ENCODE assay signal across 18 cellular contexts in the genomic region with DNA sequence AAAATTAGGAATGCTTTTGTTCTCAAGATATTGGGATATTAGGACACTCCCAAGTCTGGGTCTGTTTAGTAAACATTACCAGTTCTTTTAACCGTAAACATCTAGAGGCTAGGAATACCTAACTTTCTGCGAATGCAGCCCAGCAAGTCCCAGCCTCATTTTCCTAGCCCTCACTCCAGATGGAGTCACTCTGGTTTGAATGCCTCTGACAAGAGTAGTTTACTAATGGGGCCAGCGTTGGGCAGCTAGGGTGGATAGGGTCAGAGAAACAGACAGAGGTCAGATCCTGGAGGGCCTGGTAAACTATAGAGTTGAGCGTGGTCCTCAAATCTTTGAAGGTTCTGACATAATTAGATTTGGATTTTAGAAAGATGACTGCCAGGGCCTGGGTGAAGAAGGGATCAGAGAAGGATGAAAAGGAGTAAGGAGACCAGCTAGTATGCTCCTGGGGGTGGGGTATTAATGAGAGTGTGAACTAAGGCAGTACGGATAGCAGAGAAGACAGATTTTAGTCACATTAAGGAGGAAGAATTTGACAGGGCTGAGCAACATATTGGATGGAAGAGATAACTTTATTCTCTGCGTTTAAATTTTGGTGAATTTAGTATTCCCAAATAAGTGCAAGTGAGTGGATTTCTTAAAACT. TPM values are rescaled to one million over a fixed set of nuclear protein-coding genes. Genes with fewer than 3 reads are reported as not detected.
A peak's percentile ranks its signal among the peaks of the same experiment; 100 is the strongest.
DNase-seq lines count a peak whose midpoint lies in the region; ATAC-seq, FAIRE-seq and TF ChIP-seq lines count a peak whose summit lies in the region.
"Had no signal": no experiment of that assay in that cellular context is flagged by ENCODE, and none has a peak within 500 bp of the region (broad histone marks: within the 10 kb centered on the region; RNA-seq: fewer than 3 reads in every experiment).

No MANE protein-coding gene starts in this region.

- in situ Hi-C loops in HepG2 (cut with HindIII; ENCODE audit: extremely low pct_ligation_motif_present, low pct_unique_long_range_greater_than_20kb): no loop called here

- H3K27me3 ChIP-seq in HepG2 (ENCODE audit: control insufficient read depth in 1 of 2, insufficient read depth in 2 of 2, low read length in 2 of 2): no peaks in the 10 kb centered on the region
- H3K27me3 ChIP-seq in right lobe of liver: no peaks in the 10 kb centered on the region
- no peaks in the 10 kb centered on the region for H3K27me3 ChIP-seq in breast epithelium
- H3K27me3 ChIP-seq: SJCRH30, upper lobe of right lung had no signal

- intact Hi-C loops in HepG2 (cut with micrococcal nuclease; ENCODE audit: unreplicated experiment): loop anchor here (2.0 kb wide), 2 partner anchors 17 to 51 kb away; no protein-coding TSS in a partner anchor
- intact Hi-C loops in right lobe of liver (cut with DNase I): no loop called here
- intact Hi-C loops in breast epithelium (cut with DNase I; ENCODE audit: low total_unique reads): no loop called here

- TF ChIP-seq EP300 in HepG2 (IDR thresholded peaks at IDR 0.05; ENCODE audit: low read depth in 2 of 2, low read length in 2 of 2) (no peak), HepG2 (CRISPR knock-in tag; IDR thresholded peaks at IDR 0.05; ENCODE audit: borderline replicate concordance) (no peak)

- 75% methylated on average over 6 of the region's 6 CpGs for WGBS in HepG2 (ENCODE audit: low lambda C conversion rate)
- WGBS in right lobe of liver (ENCODE audit: insufficient coverage, low coverage, low lambda C conversion rate, missing lambda C conversion rate): 94% methylated on average over 5 of the region's 6 CpGs
- WGBS in mesodermal cell (ENCODE audit: insufficient coverage in 2 of 2), 2 experiments: 54 to 59% methylated on average over 6 of the region's 6 CpGs

- H4K20me1 ChIP-seq in HepG2 (ENCODE audit: insufficient read depth, low read length): no peaks in the 10 kb centered on the region

- no peaks in the 10 kb centered on the region for H3K9me3 ChIP-seq in HepG2 (ENCODE audit: low read length)
- H3K9me3 ChIP-seq in right lobe of liver: no peaks in the 10 kb centered on the region
- no peaks in the 10 kb centered on the region for H3K9me3 ChIP-seq in breast epithelium
- no peaks in the 10 kb centered on the region for H3K9me3 ChIP-seq in mesodermal cell (ENCODE audit: control insufficient read depth, low read length)
- H3K9me3 ChIP-seq: SJCRH30, upper lobe of right lung had no signal

- H3K27ac ChIP-seq in HepG2 (ENCODE audit: extremely low read length, insufficient read depth, low read length) (peak overlapping the region; percentile 89), right lobe of liver (no peak overlapping the region), breast epithelium (peak overlapping the region; percentile 38 to 45), mesodermal cell (ENCODE audit: low read depth, low read length, severe bottlenecking) (peak overlapping the region; percentile 77)
- H3K27ac ChIP-seq: KMS-11, upper lobe of right lung had no signal

- DNase-seq in HepG2 (ENCODE audit: low spot score): no peak
- DNase-seq in right lobe of liver: no peak
- no peak for DNase-seq in breast epithelium (ENCODE audit: low spot score in 2 of 2)
- no peak for DNase-seq in NCI-H1694 treated with DMSO at 0.1 percent for 48 hours (lab: John Stamatoyannopoulos, UW)
- DNase-seq in NCI-H226: no peak
- DNase-seq in globus pallidus (ENCODE audit: low spot score): no peak
- no peak for DNase-seq in NCI-H2107 (lab: John Stamatoyannopoulos, UW)
- DNase-seq: activated CD8-positive, alpha-beta T cell treated with anti-CD3 and anti-CD28 coated beads for 36 hours; CD4-positive, alpha-beta memory T cell; NCI-H1105 treated with DMSO at 0.1 percent for 48 hours; NCI-H345; nucleus accumbens; upper lobe of right lung had no signal

- POLR2A ChIA-PET in HepG2 (lab: Yijun Ruan, JAX): interaction anchor here (1.4 to 1.6 kb wide), 2 partner anchors 31 to 185 kb away, joined by 3 to 8 read pairs; a partner anchor contains a TSS

- CTCF ChIA-PET in HepG2 (lab: Yijun Ruan, JAX; ENCODE audit: low intra/inter-chr PET ratio, low total read pairs): no interaction called here

- no TSS peak for BruUV-seq in HepG2 (replicated peaks; lab: Mats Ljungman, UMichigan)

- peak overlapping the region; percentile 34; the same call in 1 of the 2 replicates for H3K4me2 ChIP-seq in HepG2 (ENCODE audit: low read depth, low read length)
- H3K4me2 ChIP-seq: KMS-11 had no signal

- ATAC-seq in HepG2 (no peak), right lobe of liver (no peak)
- ATAC-seq: activated CD8-positive, alpha-beta T cell treated with anti-CD3 and anti-CD28 coated beads for 36 hours; GM12878; upper lobe of right lung had no signal

- H2AFZ ChIP-seq in HepG2 (ENCODE audit: low read length): no peak overlapping the region

- H3K4me1 ChIP-seq in HepG2 (ENCODE audit: insufficient read depth, low read length) (peaks cover 70% of the 10 kb centered on the region), right lobe of liver (peaks cover 0 to 17% (median 8%) of the 10 kb centered on the region in 4 donors), breast epithelium (no peaks in the 10 kb centered on the region), mesodermal cell (ENCODE audit: control insufficient read depth, insufficient read depth, low read length, poor library complexity, severe bottlenecking) (peaks cover 35% of the 10 kb centered on the region)

- no peak for TF ChIP-seq RAD21 in HepG2 (CRISPR knock-in tag; IDR thresholded peaks at IDR 0.05)

- H3K36me3 ChIP-seq in HepG2 (replicated peaks in 1 of 2; ENCODE audit: control insufficient read depth in 1 of 2, insufficient read depth in 2 of 2, low read length in 2 of 2) (no peaks in the 10 kb centered on the region), right lobe of liver (no peaks in the 10 kb centered on the region), breast epithelium (no peaks in the 10 kb centered on the region), mesodermal cell (ENCODE audit: control insufficient read depth, insufficient read depth, low read length) (no peaks in the 10 kb centered on the region)
- H3K36me3 ChIP-seq: SJCRH30, upper lobe of right lung had no signal

- no peak for TF ChIP-seq POLR2A in HepG2 (IDR thresholded peaks at IDR 0.05; ENCODE audit: insufficient read depth in 1 of 2, low read depth in 2 of 2, low read length in 2 of 2)
- no peak for TF ChIP-seq POLR2A in right lobe of liver (IDR thresholded peaks at IDR 0.05)
- TF ChIP-seq POLR2A in breast epithelium (IDR thresholded peaks at IDR 0.05): no peak

- peak overlapping the region; percentile 55 for H3K9ac ChIP-seq in HepG2 (ENCODE audit: insufficient read depth, low read depth, low read length)
- H3K9ac ChIP-seq: KMS-11 had no signal

- FAIRE-seq in HepG2 (lab: Jason Lieb, UNC): no peak
- FAIRE-seq: frontal cortex, GM12878 had no signal

- H3K79me2 ChIP-seq in HepG2 (ENCODE audit: insufficient read depth, low read length): peaks cover 79% of the 10 kb centered on the region

- TF ChIP-seq CTCF in HepG2 (CRISPR knock-in tag; IDR thresholded peaks at IDR 0.05) (no peak; the same call in 1 of the 2 replicates), right lobe of liver (IDR thresholded peaks at IDR 0.05) (no peak), breast epithelium (IDR thresholded peaks at IDR 0.05) (no peak)

- H3K4me3 ChIP-seq in HepG2 (replicated peaks in 1 of 3; ENCODE audit: insufficient read depth in 1 of 3, low read depth in 2 of 3, low read length in 3 of 3) (no peak overlapping the region), right lobe of liver (no peak overlapping the region), breast epithelium (no peak overlapping the region), mesodermal cell (ENCODE audit: extremely low read depth, insufficient read depth, low read length, poor library complexity, severe bottlenecking) (no peak overlapping the region)
- H3K4me3 ChIP-seq: GM12878, SJCRH30, upper lobe of right lung had no signal

TF ChIP-seq in HepG2, 621 proteins besides CTCF, POLR2A, EP300 and RAD21 (continues in another document):
- TF ChIP-seq ZMYM4 (CRISPR knock-in tag; IDR thresholded peaks at IDR 0.05) (0 out of 2 replicates have a peak, but pooled peaks have one; percentile 18), FOXP1 (IDR thresholded peaks at IDR 0.05) (no peak), FOXP1 (CRISPR knock-in tag; IDR thresholded peaks at IDR 0.05) (0 out of 2 replicates have a peak, but pooled peaks have one; percentile 16), NR2F2 (IDR thresholded peaks at IDR 0.05; ENCODE audit: borderline replicate concordance, low read depth) (0 out of 2 replicates have a peak, but pooled peaks have one; percentile 31), RARA (CRISPR knock-in tag; IDR thresholded peaks at IDR 0.05) (peak; percentile 58; the same call in 1 of the 2 replicates), ZNF816 (CRISPR knock-in tag; IDR thresholded peaks at IDR 0.05; ENCODE audit: borderline replicate concordance) (no peak)

RNA-seq across cellular contexts. Expression of a gene that starts 53.7 kb away (rescaled TPM):
- total RNA-seq in HepG2 (2016; rRNA removed; fragmentation: Illumina TruSeq; extraction: Trizol): 16.4 and 22.6 TPM in 2 replicates
- total RNA-seq in HepG2 (2016; cell fraction: cytosol; rRNA removed; fragmentation: Illumina TruSeq; extraction: Trizol; ENCODE audit: low read depth): 2.3 and 2.6 TPM in 2 replicates
- total RNA-seq in HepG2 (2016; cell fraction: insoluble cytoplasmic fraction; rRNA removed; fragmentation: Illumina TruSeq; extraction: Trizol): 17.3 and 21.4 TPM in 2 replicates
- total RNA-seq in HepG2 (2016; cell fraction: membrane; rRNA removed; fragmentation: Illumina TruSeq; extraction: Trizol): 5.6 and 7.0 TPM in 2 replicates
- 70.9 and 71.5 TPM in 2 replicates for total RNA-seq in HepG2 (2016; cell fraction: nucleus; rRNA removed; fragmentation: Illumina TruSeq; extraction: Trizol)
- 27.0 and 27.5 TPM in 2 replicates for polyA plus RNA-seq in HepG2 (2011; rRNA removed)
- polyA plus RNA-seq in HepG2 (2011; cell fraction: cytosol; rRNA removed): 8.0 and 11.1 TPM in 2 replicates
- polyA plus RNA-seq in HepG2 (2011; cell fraction: nucleus; rRNA removed): 67.6 and 71.9 TPM in 2 replicates
- polyA plus RNA-seq in HepG2 (2012): 21.4 and 23.6 TPM in 2 replicates
- 1.3 and 1.7 TPM in 2 replicates for polyA plus RNA-seq in HepG2 (2016; cell fraction: cytosol; fragmentation: Illumina TruSeq; extraction: Trizol; ENCODE audit: low read depth)
- polyA plus RNA-seq in HepG2 (2016; cell fraction: insoluble cytoplasmic fraction; fragmentation: Illumina TruSeq; extraction: Trizol; ENCODE audit: low read depth): 16.8 and 17.1 TPM in 2 replicates
- 3.4 and 3.7 TPM in 2 replicates for polyA plus RNA-seq in HepG2 (2016; cell fraction: membrane; fragmentation: Illumina TruSeq; extraction: Trizol; ENCODE audit: low read depth)
- polyA plus RNA-seq in HepG2 (2016; cell fraction: nucleus; fragmentation: Illumina TruSeq; extraction: Trizol; ENCODE audit: insufficient read depth, low read depth): 63.8 and 64.3 TPM in 2 replicates
- polyA minus RNA-seq in HepG2 (2011; rRNA and poly(A)+ RNA removed; ENCODE audit: low replicate concordance): 10.1 and 51.6 TPM in 2 replicates
- 12.9 and 15.9 TPM in 2 replicates for polyA minus RNA-seq in HepG2 (2011; cell fraction: cytosol; rRNA and poly(A)+ RNA removed)
- polyA minus RNA-seq in HepG2 (2011; cell fraction: nucleus; rRNA and poly(A)+ RNA removed): 150 and 174 TPM in 2 replicates
- total RNA-seq in right lobe of liver: 10 to 100 TPM in 1 of 6 experiments, 1 to 10 TPM in 5; 4.5 to 12.0 (median 7.3) TPM
- total RNA-seq in breast epithelium: 10 to 100 TPM; 21.0 to 27.7 (median 21.4) TPM
- 13.6 TPM for polyA plus RNA-seq in mesodermal cell (2013, experiment 1 of 2)
- polyA plus RNA-seq in mesodermal cell (2013, experiment 2 of 2): 9.8 TPM

Comparison
In these comparisons a context has a peak if more than half of its experiments do, and no peak if none do; other contexts are left out.
1. H3K27ac ChIP-seq: peak in HepG2 (single experiment), breast epithelium (2 of 2) and mesodermal cell (single experiment); none in right lobe of liver (0 of 3).